In the genomic region with DNA sequence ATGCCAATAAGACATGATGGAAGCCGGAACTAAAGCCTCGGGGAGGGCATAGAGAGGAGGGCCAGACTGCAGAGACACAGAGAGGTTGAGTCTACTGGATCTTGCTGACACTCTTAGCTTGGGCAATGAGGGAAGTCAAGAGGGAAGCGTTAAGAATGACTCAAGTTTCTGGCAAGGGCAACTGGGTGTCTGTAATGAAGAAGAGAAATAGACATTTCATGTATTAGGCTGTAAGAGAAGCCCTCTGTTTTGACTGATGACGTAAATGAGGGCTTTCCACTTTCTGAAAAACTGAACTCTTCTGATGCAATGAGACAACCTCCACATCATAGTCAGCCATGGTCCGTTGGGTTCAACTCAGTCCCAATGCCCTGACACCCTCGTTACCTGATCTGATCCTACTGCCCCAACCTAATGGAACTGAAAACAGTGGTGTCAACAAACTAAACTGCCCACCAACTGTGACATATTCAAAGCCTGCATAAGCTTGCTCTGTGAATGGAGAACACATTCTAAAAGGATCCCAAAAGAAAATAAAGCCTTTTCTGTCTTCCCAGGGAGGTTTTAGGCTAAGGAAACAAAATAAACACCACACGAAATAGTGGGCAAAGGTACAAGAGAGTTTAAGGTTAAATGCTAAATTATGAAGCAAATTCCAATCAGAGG, we compare ENCODE assay signal across 8 cellular contexts. TPM values are rescaled to one million over a fixed set of nuclear protein-coding genes. Genes with fewer than 3 reads are reported as not detected.
DNase-seq lines count a peak whose midpoint lies in the region; ATAC-seq, FAIRE-seq and TF ChIP-seq lines count a peak whose summit lies in the region.
"Had no signal": no experiment of that assay in that cellular context is flagged by ENCODE, and none has a peak within 500 bp of the region (broad histone marks: within the 10 kb centered on the region; RNA-seq: fewer than 3 reads in every experiment).

No MANE protein-coding gene starts in this region.

- peak; percentile 72 for FAIRE-seq in bronchial epithelial cell (lab: Jason Lieb, UNC)

- H3K79me1 ChIP-seq in mesenchymal stem cell (replicated peaks; ENCODE audit: low read length, poor library complexity, severe bottlenecking) = no peaks in the 10 kb centered on the region

- H2AFZ ChIP-seq in mesenchymal stem cell (ENCODE audit: low read depth, low read length) = peak overlapping the region; percentile 8

- H4K8ac ChIP-seq in mesenchymal stem cell (ENCODE audit: low read length) = no peak overlapping the region

- TF ChIP-seq POLR2A in NB4 (IDR thresholded peaks at IDR 0.05; ENCODE audit: extremely low read depth, insufficient read length) (no peak), uterus (IDR thresholded peaks at IDR 0.05) (no peak)

- no peak overlapping the region for H2BK5ac ChIP-seq in mesenchymal stem cell (ENCODE audit: low read depth, low read length, poor library complexity, severe bottlenecking)

- no peak for ATAC-seq in HG02973 (IDR thresholded peaks at IDR 0.05; ENCODE audit: unreplicated experiment)
- ATAC-seq in HG02840 (IDR thresholded peaks at IDR 0.05; ENCODE audit: low FRiP score, unreplicated experiment) = no peak

- H3K23ac ChIP-seq in mesenchymal stem cell (ENCODE audit: low read length in 2 of 2) = no peak overlapping the region

- H3K36me3 ChIP-seq in bronchial epithelial cell (ENCODE audit: control insufficient read depth, insufficient read depth, low read length) (no peaks in the 10 kb centered on the region), mesenchymal stem cell (ENCODE audit: control insufficient read depth in 1 of 2, insufficient read depth in 2 of 2, low read depth in 1 of 2, low read length in 2 of 2) (no peaks in the 10 kb centered on the region), uterus (no peaks in the 10 kb centered on the region)

- 74% methylated on average over 7 of the region's 7 CpGs for WGBS in mesenchymal stem cell

- DNase-seq in NB4 (ENCODE audit: low read depth) (peak; percentile 76), bronchial epithelial cell (ENCODE audit: low read depth) (peak; percentile 94), mesenchymal stem cell (peak; percentile 95), uterus (peak; percentile 27 to 50), NCI-H1092 treated with DMSO at 0.1 percent for 48 hours (lab: John Stamatoyannopoulos, UW) (no peak)
- DNase-seq: activated CD4-positive, alpha-beta T cell treated with anti-CD3 and anti-CD28 coated beads for 4 hours had no signal

- intact Hi-C loops in uterus (cut with DNase I; ENCODE audit: low total_unique reads) = loop anchor here (5.0 kb wide), 1 partner anchor 48 kb away; a partner anchor contains a TSS

- no peak overlapping the region for H3K4me2 ChIP-seq in mesenchymal stem cell (ENCODE audit: low read length, poor library complexity, severe bottlenecking)

- H3K9me3 ChIP-seq in mesenchymal stem cell (ENCODE audit: control insufficient read depth, low read length) (peaks cover 15% of the 10 kb centered on the region), uterus (no peaks in the 10 kb centered on the region)

- H3K27ac ChIP-seq in mesenchymal stem cell (ENCODE audit: low read length, poor library complexity, severe bottlenecking) (peak overlapping the region; percentile 93), uterus (peak overlapping the region; percentile 86 to 87)

- H3K9ac ChIP-seq in mesenchymal stem cell (ENCODE audit: low read length) = peak overlapping the region; percentile 79

- H3K4ac ChIP-seq in mesenchymal stem cell (ENCODE audit: low read depth in 1 of 2, low read length in 2 of 2) = peak overlapping the region; percentile 44 to 66

- peak overlapping the region; percentile 86 to 95 for H3K18ac ChIP-seq in mesenchymal stem cell (ENCODE audit: low read depth in 1 of 2, low read length in 2 of 2)

- H4K91ac ChIP-seq in mesenchymal stem cell (ENCODE audit: low read length) = no peak overlapping the region

- H2BK12ac ChIP-seq in mesenchymal stem cell (ENCODE audit: low read length in 2 of 2) = peak overlapping the region; percentile 60 to 93

- H3K27me3 ChIP-seq in bronchial epithelial cell (ENCODE audit: control insufficient read depth, insufficient read depth, low read length) (no peaks in the 10 kb centered on the region), mesenchymal stem cell (ENCODE audit: control insufficient read depth in 1 of 2, insufficient read depth in 1 of 2, low read length in 2 of 2) (peaks cover 0 to under 1% of the 10 kb centered on the region in 2 experiments), uterus (no peaks in the 10 kb centered on the region)

- H3K14ac ChIP-seq in mesenchymal stem cell (ENCODE audit: low read length in 2 of 2) = no peak overlapping the region

- H3K4me3 ChIP-seq in NB4 (ENCODE audit: low read depth, low read length) (no peak overlapping the region), bronchial epithelial cell (ENCODE audit: low read depth, low read length) (no peak overlapping the region), mesenchymal stem cell (ENCODE audit: insufficient read depth in 1 of 2, low read depth in 1 of 2, low read length in 2 of 2) (peak overlapping the region in 1 of 2 experiments; percentile 67), uterus (peak overlapping the region in 1 of 2 donors; percentile 5)

- no peak for TF ChIP-seq CTCF in NB4 (IDR thresholded peaks at IDR 0.05; ENCODE audit: low read depth, low read length)
- no peak for TF ChIP-seq CTCF in bronchial epithelial cell (IDR thresholded peaks at IDR 0.05; ENCODE audit: insufficient read depth, low read length, severe bottlenecking)
- TF ChIP-seq CTCF in uterus (IDR thresholded peaks at IDR 0.05) = no peak

- no peak overlapping the region for H2BK120ac ChIP-seq in mesenchymal stem cell (ENCODE audit: low read depth, low read length)

- no peak overlapping the region for H2BK15ac ChIP-seq in mesenchymal stem cell (ENCODE audit: low read depth, poor library complexity, severe bottlenecking)

- no peak overlapping the region for H2AK5ac ChIP-seq in mesenchymal stem cell (ENCODE audit: low read length, severe bottlenecking)

- H3K4me1 ChIP-seq in mesenchymal stem cell (ENCODE audit: control insufficient read depth, insufficient read depth, low read depth, low read length) = peaks cover 3% of the 10 kb centered on the region
- peaks cover 5 to 8% of the 10 kb centered on the region in 2 donors for H3K4me1 ChIP-seq in uterus

RNA-seq across cellular contexts. Expression of a gene that starts 45.8 kb away (rescaled TPM):
- total RNA-seq in bronchial epithelial cell = 21.1 and 32.8 TPM in 2 replicates
- polyA plus RNA-seq in mesenchymal stem cell (2013, experiment 1 of 2) = 105 TPM
- polyA plus RNA-seq in mesenchymal stem cell (2013, experiment 2 of 2) = 108 TPM
- total RNA-seq in uterus = 100 to 1,000 TPM; 114 to 340 (median 203) TPM
